ENCODE assay signal across 1 cellular context in the genomic region with DNA sequence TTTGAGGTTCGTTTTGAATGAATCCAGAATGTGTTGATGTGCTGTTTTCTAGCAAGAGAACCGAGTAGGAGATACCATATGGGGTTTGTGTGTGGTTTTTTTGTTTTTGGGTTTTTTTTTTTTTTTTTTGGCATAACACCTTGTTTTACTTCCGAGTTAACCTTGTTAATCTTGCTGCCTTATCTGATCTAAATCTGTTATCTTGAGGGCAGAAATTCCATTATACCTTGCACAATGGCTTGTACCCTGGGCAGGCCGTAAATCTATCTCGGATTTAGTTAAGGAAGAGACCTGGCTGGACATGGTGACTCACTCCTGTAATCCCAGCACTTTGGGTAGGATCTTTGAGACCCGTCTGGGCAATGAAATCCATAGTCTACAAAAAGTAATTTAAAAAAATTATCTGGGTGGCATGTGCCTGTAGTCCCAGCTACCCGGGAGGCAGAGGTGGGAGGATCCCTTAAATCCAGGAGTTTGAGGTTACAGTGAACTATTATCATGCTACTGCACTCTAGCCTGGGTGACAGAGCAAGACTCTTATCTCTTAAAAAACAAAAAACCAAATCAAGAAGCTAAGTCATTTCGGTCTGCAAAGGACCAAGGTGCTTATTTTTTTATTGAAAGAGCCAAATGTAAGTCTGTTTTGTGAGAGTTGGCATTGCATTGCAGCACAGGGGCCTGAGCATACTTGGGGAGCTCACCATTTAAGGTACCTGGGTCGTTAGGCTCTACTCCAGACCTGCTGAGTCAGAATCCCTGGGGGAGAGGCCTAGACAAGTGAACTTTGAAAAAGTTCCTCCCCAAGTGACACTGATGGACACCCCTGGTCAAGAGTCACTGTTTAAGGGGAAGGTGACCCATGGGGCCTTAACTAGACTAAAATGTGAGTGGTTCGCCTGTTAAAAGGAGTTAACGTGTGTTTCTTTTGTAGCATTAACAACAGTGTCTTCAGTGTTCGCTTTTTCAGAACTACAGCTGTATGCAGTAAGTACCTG.
A peak's percentile ranks its signal among the peaks of the same experiment; 100 is the strongest.
TF ChIP-seq lines count a peak whose summit lies in the region.

No MANE protein-coding gene starts in this region.

TF ChIP-seq in K562, 482 proteins besides CTCF, POLR2A, EP300 and RAD21 (continued from another document and continues in another):
- TF ChIP-seq, protein P1, sequence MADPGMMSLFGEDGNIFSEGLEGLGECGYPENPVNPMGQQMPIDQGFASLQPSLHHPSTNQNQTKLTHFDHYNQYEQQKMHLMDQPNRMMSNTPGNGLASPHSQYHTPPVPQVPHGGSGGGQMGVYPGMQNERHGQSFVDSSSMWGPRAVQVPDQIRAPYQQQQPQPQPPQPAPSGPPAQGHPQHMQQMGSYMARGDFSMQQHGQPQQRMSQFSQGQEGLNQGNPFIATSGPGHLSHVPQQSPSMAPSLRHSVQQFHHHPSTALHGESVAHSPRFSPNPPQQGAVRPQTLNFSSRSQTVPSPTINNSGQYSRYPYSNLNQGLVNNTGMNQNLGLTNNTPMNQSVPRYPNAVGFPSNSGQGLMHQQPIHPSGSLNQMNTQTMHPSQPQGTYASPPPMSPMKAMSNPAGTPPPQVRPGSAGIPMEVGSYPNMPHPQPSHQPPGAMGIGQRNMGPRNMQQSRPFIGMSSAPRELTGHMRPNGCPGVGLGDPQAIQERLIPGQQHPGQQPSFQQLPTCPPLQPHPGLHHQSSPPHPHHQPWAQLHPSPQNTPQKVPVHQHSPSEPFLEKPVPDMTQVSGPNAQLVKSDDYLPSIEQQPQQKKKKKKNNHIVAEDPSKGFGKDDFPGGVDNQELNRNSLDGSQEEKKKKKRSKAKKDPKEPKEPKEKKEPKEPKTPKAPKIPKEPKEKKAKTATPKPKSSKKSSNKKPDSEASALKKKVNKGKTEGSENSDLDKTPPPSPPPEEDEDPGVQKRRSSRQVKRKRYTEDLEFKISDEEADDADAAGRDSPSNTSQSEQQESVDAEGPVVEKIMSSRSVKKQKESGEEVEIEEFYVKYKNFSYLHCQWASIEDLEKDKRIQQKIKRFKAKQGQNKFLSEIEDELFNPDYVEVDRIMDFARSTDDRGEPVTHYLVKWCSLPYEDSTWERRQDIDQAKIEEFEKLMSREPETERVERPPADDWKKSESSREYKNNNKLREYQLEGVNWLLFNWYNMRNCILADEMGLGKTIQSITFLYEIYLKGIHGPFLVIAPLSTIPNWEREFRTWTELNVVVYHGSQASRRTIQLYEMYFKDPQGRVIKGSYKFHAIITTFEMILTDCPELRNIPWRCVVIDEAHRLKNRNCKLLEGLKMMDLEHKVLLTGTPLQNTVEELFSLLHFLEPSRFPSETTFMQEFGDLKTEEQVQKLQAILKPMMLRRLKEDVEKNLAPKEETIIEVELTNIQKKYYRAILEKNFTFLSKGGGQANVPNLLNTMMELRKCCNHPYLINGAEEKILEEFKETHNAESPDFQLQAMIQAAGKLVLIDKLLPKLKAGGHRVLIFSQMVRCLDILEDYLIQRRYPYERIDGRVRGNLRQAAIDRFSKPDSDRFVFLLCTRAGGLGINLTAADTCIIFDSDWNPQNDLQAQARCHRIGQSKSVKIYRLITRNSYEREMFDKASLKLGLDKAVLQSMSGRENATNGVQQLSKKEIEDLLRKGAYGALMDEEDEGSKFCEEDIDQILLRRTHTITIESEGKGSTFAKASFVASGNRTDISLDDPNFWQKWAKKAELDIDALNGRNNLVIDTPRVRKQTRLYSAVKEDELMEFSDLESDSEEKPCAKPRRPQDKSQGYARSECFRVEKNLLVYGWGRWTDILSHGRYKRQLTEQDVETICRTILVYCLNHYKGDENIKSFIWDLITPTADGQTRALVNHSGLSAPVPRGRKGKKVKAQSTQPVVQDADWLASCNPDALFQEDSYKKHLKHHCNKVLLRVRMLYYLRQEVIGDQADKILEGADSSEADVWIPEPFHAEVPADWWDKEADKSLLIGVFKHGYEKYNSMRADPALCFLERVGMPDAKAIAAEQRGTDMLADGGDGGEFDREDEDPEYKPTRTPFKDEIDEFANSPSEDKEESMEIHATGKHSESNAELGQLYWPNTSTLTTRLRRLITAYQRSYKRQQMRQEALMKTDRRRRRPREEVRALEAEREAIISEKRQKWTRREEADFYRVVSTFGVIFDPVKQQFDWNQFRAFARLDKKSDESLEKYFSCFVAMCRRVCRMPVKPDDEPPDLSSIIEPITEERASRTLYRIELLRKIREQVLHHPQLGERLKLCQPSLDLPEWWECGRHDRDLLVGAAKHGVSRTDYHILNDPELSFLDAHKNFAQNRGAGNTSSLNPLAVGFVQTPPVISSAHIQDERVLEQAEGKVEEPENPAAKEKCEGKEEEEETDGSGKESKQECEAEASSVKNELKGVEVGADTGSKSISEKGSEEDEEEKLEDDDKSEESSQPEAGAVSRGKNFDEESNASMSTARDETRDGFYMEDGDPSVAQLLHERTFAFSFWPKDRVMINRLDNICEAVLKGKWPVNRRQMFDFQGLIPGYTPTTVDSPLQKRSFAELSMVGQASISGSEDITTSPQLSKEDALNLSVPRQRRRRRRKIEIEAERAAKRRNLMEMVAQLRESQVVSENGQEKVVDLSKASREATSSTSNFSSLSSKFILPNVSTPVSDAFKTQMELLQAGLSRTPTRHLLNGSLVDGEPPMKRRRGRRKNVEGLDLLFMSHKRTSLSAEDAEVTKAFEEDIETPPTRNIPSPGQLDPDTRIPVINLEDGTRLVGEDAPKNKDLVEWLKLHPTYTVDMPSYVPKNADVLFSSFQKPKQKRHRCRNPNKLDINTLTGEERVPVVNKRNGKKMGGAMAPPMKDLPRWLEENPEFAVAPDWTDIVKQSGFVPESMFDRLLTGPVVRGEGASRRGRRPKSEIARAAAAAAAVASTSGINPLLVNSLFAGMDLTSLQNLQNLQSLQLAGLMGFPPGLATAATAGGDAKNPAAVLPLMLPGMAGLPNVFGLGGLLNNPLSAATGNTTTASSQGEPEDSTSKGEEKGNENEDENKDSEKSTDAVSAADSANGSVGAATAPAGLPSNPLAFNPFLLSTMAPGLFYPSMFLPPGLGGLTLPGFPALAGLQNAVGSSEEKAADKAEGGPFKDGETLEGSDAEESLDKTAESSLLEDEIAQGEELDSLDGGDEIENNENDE (IDR thresholded peaks at IDR 0.05; ENCODE audit: low read depth, low read length), result no peak
- TF ChIP-seq ZNF57 (CRISPR knock-in tag; IDR thresholded peaks at IDR 0.05) (no peak), ZNF239 (CRISPR knock-in tag; IDR thresholded peaks at IDR 0.05) (no peak), STAT5A (IDR thresholded peaks at IDR 0.05; ENCODE audit: borderline replicate concordance, low read length) (peak; percentile 59; the same call in 1 of the 2 replicates), RB1 (IDR thresholded peaks at IDR 0.05; ENCODE audit: low read depth) (no peak), ZNF785 (CRISPR knock-in tag; IDR thresholded peaks at IDR 0.05) (no peak), IRF2 (CRISPR knock-in tag; IDR thresholded peaks at IDR 0.05) (no peak), SPI1 (IDR thresholded peaks at IDR 0.05; ENCODE audit: borderline replicate concordance, low read depth, low read length) (no peak), RAD51 (IDR thresholded peaks at IDR 0.05; ENCODE audit: borderline replicate concordance, low read depth) (no peak), THRAP3 (IDR thresholded peaks at IDR 0.05; ENCODE audit: borderline replicate concordance) (no peak), RFX7 (CRISPR knock-in tag; IDR thresholded peaks at IDR 0.05) (no peak), PML (IDR thresholded peaks at IDR 0.05; ENCODE audit: low read length) (peak; percentile 66; the same call in 1 of the 2 replicates), TSC22D4 (tag; IDR thresholded peaks at IDR 0.05) (no peak), ZNF274 (IDR thresholded peaks at IDR 0.05; ENCODE audit: borderline replicate concordance, low read depth, low read length) (no peak), TCFL5 (CRISPR knock-in tag; conservative IDR thresholded peaks at IDR 0.05) (no peak), SMARCC2 (IDR thresholded peaks at IDR 0.05; ENCODE audit: low read depth) (peak; percentile 87)
- TF ChIP-seq, protein P2, sequence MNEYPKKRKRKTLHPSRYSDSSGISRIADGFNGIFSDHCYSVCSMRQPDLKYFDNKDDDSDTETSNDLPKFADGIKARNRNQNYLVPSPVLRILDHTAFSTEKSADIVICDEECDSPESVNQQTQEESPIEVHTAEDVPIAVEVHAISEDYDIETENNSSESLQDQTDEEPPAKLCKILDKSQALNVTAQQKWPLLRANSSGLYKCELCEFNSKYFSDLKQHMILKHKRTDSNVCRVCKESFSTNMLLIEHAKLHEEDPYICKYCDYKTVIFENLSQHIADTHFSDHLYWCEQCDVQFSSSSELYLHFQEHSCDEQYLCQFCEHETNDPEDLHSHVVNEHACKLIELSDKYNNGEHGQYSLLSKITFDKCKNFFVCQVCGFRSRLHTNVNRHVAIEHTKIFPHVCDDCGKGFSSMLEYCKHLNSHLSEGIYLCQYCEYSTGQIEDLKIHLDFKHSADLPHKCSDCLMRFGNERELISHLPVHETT (CRISPR knock-in tag; conservative IDR thresholded peaks at IDR 0.05 in 1 of 2, IDR thresholded peaks at IDR 0.05 in 1 of 2), result peak in 1 of 2 experiments; percentile 34; a peak in 1 of 4 replicates
- TF ChIP-seq, protein P3, sequence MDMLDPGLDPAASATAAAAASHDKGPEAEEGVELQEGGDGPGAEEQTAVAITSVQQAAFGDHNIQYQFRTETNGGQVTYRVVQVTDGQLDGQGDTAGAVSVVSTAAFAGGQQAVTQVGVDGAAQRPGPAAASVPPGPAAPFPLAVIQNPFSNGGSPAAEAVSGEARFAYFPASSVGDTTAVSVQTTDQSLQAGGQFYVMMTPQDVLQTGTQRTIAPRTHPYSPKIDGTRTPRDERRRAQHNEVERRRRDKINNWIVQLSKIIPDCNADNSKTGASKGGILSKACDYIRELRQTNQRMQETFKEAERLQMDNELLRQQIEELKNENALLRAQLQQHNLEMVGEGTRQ (CRISPR knock-in tag; IDR thresholded peaks at IDR 0.05), result no peak
- TF ChIP-seq, protein P4, sequence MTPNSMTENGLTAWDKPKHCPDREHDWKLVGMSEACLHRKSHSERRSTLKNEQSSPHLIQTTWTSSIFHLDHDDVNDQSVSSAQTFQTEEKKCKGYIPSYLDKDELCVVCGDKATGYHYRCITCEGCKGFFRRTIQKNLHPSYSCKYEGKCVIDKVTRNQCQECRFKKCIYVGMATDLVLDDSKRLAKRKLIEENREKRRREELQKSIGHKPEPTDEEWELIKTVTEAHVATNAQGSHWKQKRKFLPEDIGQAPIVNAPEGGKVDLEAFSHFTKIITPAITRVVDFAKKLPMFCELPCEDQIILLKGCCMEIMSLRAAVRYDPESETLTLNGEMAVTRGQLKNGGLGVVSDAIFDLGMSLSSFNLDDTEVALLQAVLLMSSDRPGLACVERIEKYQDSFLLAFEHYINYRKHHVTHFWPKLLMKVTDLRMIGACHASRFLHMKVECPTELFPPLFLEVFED (CRISPR knock-in tag; conservative IDR thresholded peaks at IDR 0.05), result no peak
- TF ChIP-seq, protein P5, sequence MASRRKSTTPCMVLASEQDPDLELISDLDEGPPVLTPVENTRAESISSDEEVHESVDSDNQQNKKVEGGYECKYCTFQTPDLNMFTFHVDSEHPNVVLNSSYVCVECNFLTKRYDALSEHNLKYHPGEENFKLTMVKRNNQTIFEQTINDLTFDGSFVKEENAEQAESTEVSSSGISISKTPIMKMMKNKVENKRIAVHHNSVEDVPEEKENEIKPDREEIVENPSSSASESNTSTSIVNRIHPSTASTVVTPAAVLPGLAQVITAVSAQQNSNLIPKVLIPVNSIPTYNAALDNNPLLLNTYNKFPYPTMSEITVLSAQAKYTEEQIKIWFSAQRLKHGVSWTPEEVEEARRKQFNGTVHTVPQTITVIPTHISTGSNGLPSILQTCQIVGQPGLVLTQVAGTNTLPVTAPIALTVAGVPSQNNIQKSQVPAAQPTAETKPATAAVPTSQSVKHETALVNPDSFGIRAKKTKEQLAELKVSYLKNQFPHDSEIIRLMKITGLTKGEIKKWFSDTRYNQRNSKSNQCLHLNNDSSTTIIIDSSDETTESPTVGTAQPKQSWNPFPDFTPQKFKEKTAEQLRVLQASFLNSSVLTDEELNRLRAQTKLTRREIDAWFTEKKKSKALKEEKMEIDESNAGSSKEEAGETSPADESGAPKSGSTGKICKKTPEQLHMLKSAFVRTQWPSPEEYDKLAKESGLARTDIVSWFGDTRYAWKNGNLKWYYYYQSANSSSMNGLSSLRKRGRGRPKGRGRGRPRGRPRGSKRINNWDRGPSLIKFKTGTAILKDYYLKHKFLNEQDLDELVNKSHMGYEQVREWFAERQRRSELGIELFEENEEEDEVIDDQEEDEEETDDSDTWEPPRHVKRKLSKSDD (conservative IDR thresholded peaks at IDR 0.05; ENCODE audit: low read length), result no peak
- TF ChIP-seq, protein P6, sequence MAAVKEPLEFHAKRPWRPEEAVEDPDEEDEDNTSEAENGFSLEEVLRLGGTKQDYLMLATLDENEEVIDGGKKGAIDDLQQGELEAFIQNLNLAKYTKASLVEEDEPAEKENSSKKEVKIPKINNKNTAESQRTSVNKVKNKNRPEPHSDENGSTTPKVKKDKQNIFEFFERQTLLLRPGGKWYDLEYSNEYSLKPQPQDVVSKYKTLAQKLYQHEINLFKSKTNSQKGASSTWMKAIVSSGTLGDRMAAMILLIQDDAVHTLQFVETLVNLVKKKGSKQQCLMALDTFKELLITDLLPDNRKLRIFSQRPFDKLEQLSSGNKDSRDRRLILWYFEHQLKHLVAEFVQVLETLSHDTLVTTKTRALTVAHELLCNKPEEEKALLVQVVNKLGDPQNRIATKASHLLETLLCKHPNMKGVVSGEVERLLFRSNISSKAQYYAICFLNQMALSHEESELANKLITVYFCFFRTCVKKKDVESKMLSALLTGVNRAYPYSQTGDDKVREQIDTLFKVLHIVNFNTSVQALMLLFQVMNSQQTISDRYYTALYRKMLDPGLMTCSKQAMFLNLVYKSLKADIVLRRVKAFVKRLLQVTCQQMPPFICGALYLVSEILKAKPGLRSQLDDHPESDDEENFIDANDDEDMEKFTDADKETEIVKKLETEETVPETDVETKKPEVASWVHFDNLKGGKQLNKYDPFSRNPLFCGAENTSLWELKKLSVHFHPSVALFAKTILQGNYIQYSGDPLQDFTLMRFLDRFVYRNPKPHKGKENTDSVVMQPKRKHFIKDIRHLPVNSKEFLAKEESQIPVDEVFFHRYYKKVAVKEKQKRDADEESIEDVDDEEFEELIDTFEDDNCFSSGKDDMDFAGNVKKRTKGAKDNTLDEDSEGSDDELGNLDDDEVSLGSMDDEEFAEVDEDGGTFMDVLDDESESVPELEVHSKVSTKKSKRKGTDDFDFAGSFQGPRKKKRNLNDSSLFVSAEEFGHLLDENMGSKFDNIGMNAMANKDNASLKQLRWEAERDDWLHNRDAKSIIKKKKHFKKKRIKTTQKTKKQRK (IDR thresholded peaks at IDR 0.05; ENCODE audit: borderline replicate concordance, low read depth, low read length), result no peak
- TF ChIP-seq, protein P7, sequence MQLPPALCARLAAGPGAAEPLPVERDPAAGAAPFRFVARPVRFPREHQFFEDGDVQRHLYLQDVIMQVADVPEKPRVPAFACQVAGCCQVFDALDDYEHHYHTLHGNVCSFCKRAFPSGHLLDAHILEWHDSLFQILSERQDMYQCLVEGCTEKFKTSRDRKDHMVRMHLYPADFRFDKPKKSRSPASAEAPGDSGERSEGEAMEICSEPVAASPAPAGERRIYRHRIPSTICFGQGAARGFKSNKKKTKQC (CRISPR knock-in tag; IDR thresholded peaks at IDR 0.05), result no peak
- TF ChIP-seq, protein P8, sequence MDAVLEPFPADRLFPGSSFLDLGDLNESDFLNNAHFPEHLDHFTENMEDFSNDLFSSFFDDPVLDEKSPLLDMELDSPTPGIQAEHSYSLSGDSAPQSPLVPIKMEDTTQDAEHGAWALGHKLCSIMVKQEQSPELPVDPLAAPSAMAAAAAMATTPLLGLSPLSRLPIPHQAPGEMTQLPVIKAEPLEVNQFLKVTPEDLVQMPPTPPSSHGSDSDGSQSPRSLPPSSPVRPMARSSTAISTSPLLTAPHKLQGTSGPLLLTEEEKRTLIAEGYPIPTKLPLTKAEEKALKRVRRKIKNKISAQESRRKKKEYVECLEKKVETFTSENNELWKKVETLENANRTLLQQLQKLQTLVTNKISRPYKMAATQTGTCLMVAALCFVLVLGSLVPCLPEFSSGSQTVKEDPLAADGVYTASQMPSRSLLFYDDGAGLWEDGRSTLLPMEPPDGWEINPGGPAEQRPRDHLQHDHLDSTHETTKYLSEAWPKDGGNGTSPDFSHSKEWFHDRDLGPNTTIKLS (IDR thresholded peaks at IDR 0.05; ENCODE audit: borderline replicate concordance, low read depth), result no peak
